Comparison of ENCODE assay signal across 13 cellular contexts in genomic region chr1:54701996-54702395, GRCh38. TPM values are rescaled to one million over a fixed set of nuclear protein-coding genes. Genes with fewer than 3 reads are reported as not detected.
DNase-seq lines count a peak whose midpoint lies in the region; ATAC-seq and TF ChIP-seq lines count a peak whose summit lies in the region.
"Had no signal": no experiment of that assay in that cellular context is flagged by ENCODE, and none has a peak within 500 bp of the region (broad histone marks: within the 10 kb centered on the region; RNA-seq: fewer than 3 reads in every experiment).

No MANE protein-coding gene starts in this region.

- ATAC-seq in GM21717 (IDR thresholded peaks at IDR 0.05; ENCODE audit: unreplicated experiment): no peak
- ATAC-seq: CD8-positive, alpha-beta T cell had no signal

- H3K36me3 Mint-ChIP-seq in chondrocyte (ENCODE audit: low read depth): no peaks in the 10 kb centered on the region
- H3K36me3 Mint-ChIP-seq: CD8-positive, alpha-beta T cell had no signal

- TF ChIP-seq CTCF in chondrocyte (IDR thresholded peaks at IDR 0.05): no peak

- no peak overlapping the region for H3K27ac Mint-ChIP-seq in chondrocyte (ENCODE audit: unreplicated experiment)
- H3K27ac Mint-ChIP-seq: B cell; CD8-positive, alpha-beta T cell; H9 had no signal

- H3K4me1 Mint-ChIP-seq in chondrocyte (ENCODE audit: low read depth): no peaks in the 10 kb centered on the region
- H3K4me1 Mint-ChIP-seq: B cell had no signal

- DNase-seq in activated effector memory CD4-positive, alpha-beta T cell treated with anti-CD3 and anti-CD28 coated beads, Interleukin-2, amount 50 U/mL, for 16 hours: peak; percentile 45
- DNase-seq in activated effector memory CD4-positive, alpha-beta T cell treated with Interleukin-2 at 50 U/mL for 16 hours: no peak
- peak; percentile 82 for DNase-seq in chondrocyte (ENCODE audit: low spot score)
- peak; percentile 53 for DNase-seq in mesenteric fat pad (ENCODE audit: low spot score)
- no peak for DNase-seq in KG1 (lab: John Stamatoyannopoulos, UW)
- DNase-seq: Calu3; CD8-positive, alpha-beta T cell; DMS79 treated with DMSO at 0.1 percent for 48 hours; GF-D8; GOT3; H9 had no signal

- no peak overlapping the region for H3K4me3 Mint-ChIP-seq in chondrocyte (ENCODE audit: unreplicated experiment)
- H3K4me3 Mint-ChIP-seq: B cell; CD8-positive, alpha-beta T cell; H9 had no signal

- H3K27me3 Mint-ChIP-seq in chondrocyte (ENCODE audit: low read depth): peaks cover 55% of the 10 kb centered on the region

- no peaks in the 10 kb centered on the region for H3K9me3 Mint-ChIP-seq in chondrocyte (ENCODE audit: low read depth)
- H3K9me3 Mint-ChIP-seq: CD8-positive, alpha-beta T cell; H9 had no signal

RNA-seq across cellular contexts. Expression of gene TTC4, which starts 13.7 kb away (rescaled TPM):
- total RNA-seq in chondrocyte: 12.6 to 14.7 TPM (median 12.7 TPM) in 3 replicates
- total RNA-seq in mesenteric fat pad: 18.1 TPM

Comparison
In these comparisons a context has a peak if more than half of its experiments do, and no peak if none do; other contexts are left out.
1. DNase-seq: peak in activated effector memory CD4-positive, alpha-beta T cell treated with anti-CD3 and anti-CD28 coated beads, Interleukin-2, amount 50 U/mL, for 16 hours (single experiment), chondrocyte (single experiment) and mesenteric fat pad (single experiment); none in activated effector memory CD4-positive, alpha-beta T cell treated with Interleukin-2 at 50 U/mL for 16 hours (single experiment) and KG1 (single experiment).